29 cellular contexts compared by ENCODE assay signal in genomic region chr14:87461704-87462103, GRCh38.
DNase-seq lines count a peak whose midpoint lies in the region; ATAC-seq, FAIRE-seq and TF ChIP-seq lines count a peak whose summit lies in the region.
"Had no signal": no experiment of that assay in that cellular context is flagged by ENCODE, and none has a peak within 500 bp of the region (broad histone marks: within the 10 kb centered on the region; RNA-seq: fewer than 3 reads in every experiment).

No MANE protein-coding gene starts in this region.

- H2BK15ac ChIP-seq in mesendoderm (replicated peaks; ENCODE audit: low read depth) = no peak overlapping the region

- FAIRE-seq in D721Med (lab: Jason Lieb, UNC) = peak; percentile 44
- FAIRE-seq: GM12892 had no signal

- no peak overlapping the region for H3K56ac ChIP-seq in mesendoderm (ENCODE audit: low read length)

- no peak; the same call in 2 of the 3 replicates for ATAC-seq in GM23338
- no peak for ATAC-seq in GM19328 (IDR thresholded peaks at IDR 0.05; ENCODE audit: unreplicated experiment)
- ATAC-seq in GM21423 (IDR thresholded peaks at IDR 0.05; ENCODE audit: unreplicated experiment) = no peak
- ATAC-seq: foreskin keratinocyte; heart left ventricle; stimulated activated memory B cell treated with anti-CD40 and anti-IgM and Interleukin-4, amounts not matched to agents 10 μg/mL and 1 μg/mL and 100 μg/mL, for 72 hours; upper lobe of right lung had no signal

- TF ChIP-seq CTCF in D721Med (IDR thresholded peaks at IDR 0.05; ENCODE audit: insufficient read depth, missing control alignments) (no peak), GM23338 (conservative IDR thresholded peaks at IDR 0.05; ENCODE audit: low read depth in 2 of 2) (no peak), WERI-Rb-1 (IDR thresholded peaks at IDR 0.05; ENCODE audit: low read depth, low read length) (no peak)

- DNase-seq in D721Med (ENCODE audit: insufficient read length, low spot score) = no peak
- no peak for DNase-seq in GM23338 (ENCODE audit: low spot score)
- DNase-seq in WERI-Rb-1 = peak; percentile 80
- DNase-seq in mesendoderm = peak; percentile 11
- DNase-seq in epidermal melanocyte (ENCODE audit: insufficient read length, low spot score) = no peak
- DNase-seq: activated CD4-positive, alpha-beta T cell treated with anti-CD3 and anti-CD28 coated beads for 4 hours; activated CD8-positive, alpha-beta memory T cell treated with anti-CD3 and anti-CD28 coated beads for 24 hours; activated effector memory CD4-positive, alpha-beta T cell treated with Interleukin-2 at 50 U/mL for 16 hours; aorta; C1 segment of cervical spinal cord; cortex of kidney; foreskin keratinocyte; GOT3; heart left ventricle; Kasumi-1; NCI-H526 treated with DMSO at 0.1 percent for 48 hours; sigmoid colon; stimulated activated CD4-positive, alpha-beta T cell treated with anti-CD3 and anti-CD28 coated beads, Interleukin-4, amount 100 ng/mL, for 4 hours; substantia nigra; T-helper 2 cell; upper lobe of right lung had no signal

- H2BK120ac ChIP-seq in mesendoderm (ENCODE audit: low read depth, low read length) = no peak overlapping the region

- H3K27me3 Mint-ChIP-seq in GM23338 (ENCODE audit: insufficient read depth, low read depth, poor library complexity) = no peaks in the 10 kb centered on the region
- H3K27me3 Mint-ChIP-seq: progenitor cell of endocrine pancreas; stimulated activated memory B cell treated with anti-CD40 and anti-IgM and Interleukin-4, amounts not matched to agents 10 μg/mL and 1 μg/mL and 100 μg/mL, for 72 hours had no signal

- H3K4me1 ChIP-seq in GM23338 (ENCODE audit: insufficient read depth) (no peaks in the 10 kb centered on the region), mesendoderm (ENCODE audit: control insufficient read depth, low read depth, low read length) (no peaks in the 10 kb centered on the region)
- H3K4me1 ChIP-seq: esophagus muscularis mucosa, foreskin keratinocyte, heart left ventricle, sigmoid colon, upper lobe of right lung had no signal

- no peak overlapping the region for H2AK5ac ChIP-seq in mesendoderm (ENCODE audit: low read length)

- peak overlapping the region; percentile 69 for H2AFZ ChIP-seq in GM23338

- H4K8ac ChIP-seq in mesendoderm (ENCODE audit: low read depth, low read length) = no peak overlapping the region

- no peak overlapping the region for H4K5ac ChIP-seq in mesendoderm (ENCODE audit: low read length)

- H4K20me1 ChIP-seq in GM23338 (replicated peaks; ENCODE audit: insufficient read depth) = no peaks in the 10 kb centered on the region

- no peaks in the 10 kb centered on the region for H3K9me3 ChIP-seq in WERI-Rb-1 (ENCODE audit: severe bottlenecking)
- H3K9me3 ChIP-seq: esophagus muscularis mucosa, sigmoid colon, upper lobe of right lung had no signal

- H3F3A ChIP-seq in GM23338 (replicated peaks; ENCODE audit: low read depth) = no peaks in the 10 kb centered on the region

- no peaks in the 10 kb centered on the region for H3K79me1 ChIP-seq in mesendoderm (ENCODE audit: low read length)

- no peaks in the 10 kb centered on the region for H3K36me3 ChIP-seq in GM23338 (ENCODE audit: insufficient read depth)
- H3K36me3 ChIP-seq in WERI-Rb-1 = no peaks in the 10 kb centered on the region
- no peaks in the 10 kb centered on the region for H3K36me3 ChIP-seq in mesendoderm (ENCODE audit: control insufficient read depth, insufficient read depth, low read length)
- H3K36me3 ChIP-seq: esophagus muscularis mucosa, heart left ventricle, sigmoid colon, upper lobe of right lung had no signal

- no peaks in the 10 kb centered on the region for H3K36me3 Mint-ChIP-seq in GM23338 (ENCODE audit: low read depth)
- H3K36me3 Mint-ChIP-seq: activated naive CD8-positive, alpha-beta T cell; stimulated activated memory B cell treated with anti-CD40 and anti-IgM and Interleukin-4, amounts not matched to agents 10 μg/mL and 1 μg/mL and 100 μg/mL, for 72 hours had no signal

- no peak overlapping the region for H3K4me3 Mint-ChIP-seq in GM23338
- H3K4me3 Mint-ChIP-seq: activated naive CD8-positive, alpha-beta T cell; stimulated activated memory B cell treated with anti-CD40 and anti-IgM and Interleukin-4, amounts not matched to agents 10 μg/mL and 1 μg/mL and 100 μg/mL, for 72 hours had no signal

- H3K79me2 ChIP-seq in GM23338 (replicated peaks; ENCODE audit: insufficient read depth) = no peaks in the 10 kb centered on the region
- H3K79me2 ChIP-seq in mesendoderm (ENCODE audit: control insufficient read depth, insufficient read depth, low read length) = no peaks in the 10 kb centered on the region

- peaks cover 5% of the 10 kb centered on the region; the same call in 1 of the 3 replicates for H3K9me3 Mint-ChIP-seq in GM23338

- no peak overlapping the region for H3K27ac ChIP-seq in GM23338 (ENCODE audit: low read depth)
- H3K27ac ChIP-seq in WERI-Rb-1 = no peak overlapping the region
- no peak overlapping the region for H3K27ac ChIP-seq in mesendoderm (ENCODE audit: low read depth, low read length)
- H3K27ac ChIP-seq: esophagus muscularis mucosa, foreskin keratinocyte, heart left ventricle, sigmoid colon, SK-N-MC, upper lobe of right lung had no signal

- no peak overlapping the region for H3K18ac ChIP-seq in mesendoderm (ENCODE audit: low read length)

- no peak overlapping the region for H3K27ac Mint-ChIP-seq in GM23338
- H3K27ac Mint-ChIP-seq: activated naive CD8-positive, alpha-beta T cell; progenitor cell of endocrine pancreas; stimulated activated memory B cell treated with anti-CD40 and anti-IgM and Interleukin-4, amounts not matched to agents 10 μg/mL and 1 μg/mL and 100 μg/mL, for 72 hours had no signal

- no peak overlapping the region for H2BK5ac ChIP-seq in mesendoderm (ENCODE audit: low read length)

- H3K27me3 ChIP-seq in GM23338 (ENCODE audit: insufficient read depth) = no peaks in the 10 kb centered on the region
- no peaks in the 10 kb centered on the region for H3K27me3 ChIP-seq in WERI-Rb-1 (ENCODE audit: insufficient read depth, low read depth, severe bottlenecking)
- H3K27me3 ChIP-seq in mesendoderm (ENCODE audit: insufficient read depth, low read length, poor library complexity) = no peaks in the 10 kb centered on the region
- H3K27me3 ChIP-seq: esophagus muscularis mucosa, foreskin keratinocyte, heart left ventricle, sigmoid colon, upper lobe of right lung had no signal

- no CpG with 5 or more reads among the region's 6 CpGs for WGBS in mesendoderm (ENCODE audit: extremely low coverage, insufficient coverage, low lambda C conversion rate)

- no peak overlapping the region for H3K23ac ChIP-seq in mesendoderm (ENCODE audit: low read length)

- H3K4me3 ChIP-seq in GM23338 (no peak overlapping the region), WERI-Rb-1 (ENCODE audit: low read depth, low read length) (no peak overlapping the region), mesendoderm (ENCODE audit: low read length) (no peak overlapping the region)
- H3K4me3 ChIP-seq: esophagus muscularis mucosa, heart left ventricle, sigmoid colon, SK-N-MC, upper lobe of right lung had no signal

- H3K4me1 Mint-ChIP-seq in GM23338 = 0 out of 3 replicates have a peak, but pooled peaks cover 3% of the 10 kb centered on the region
- H3K4me1 Mint-ChIP-seq: stimulated activated memory B cell treated with anti-CD40 and anti-IgM and Interleukin-4, amounts not matched to agents 10 μg/mL and 1 μg/mL and 100 μg/mL, for 72 hours had no signal

- no peaks in the 10 kb centered on the region for H3K9me2 ChIP-seq in GM23338 (ENCODE audit: insufficient read depth)

- H3K4me2 ChIP-seq in GM23338 (no peak overlapping the region), mesendoderm (ENCODE audit: low read length) (no peak overlapping the region)

- no peak overlapping the region for H3K9ac ChIP-seq in mesendoderm (ENCODE audit: low read length)

- no peak overlapping the region for H3K4ac ChIP-seq in mesendoderm (ENCODE audit: low read depth, low read length)

TF ChIP-seq in GM23338, 12 proteins besides CTCF, POLR2A, EP300 and RAD21 (continues in another document):
- no peak for TF ChIP-seq CREB1 (CRISPR knock-in tag; IDR thresholded peaks at IDR 0.05; ENCODE audit: low read depth)
- TF ChIP-seq REST (IDR thresholded peaks at IDR 0.05; ENCODE audit: unreplicated experiment) = no peak
- no peak for TF ChIP-seq STAT1 (IDR thresholded peaks at IDR 0.05; ENCODE audit: unreplicated experiment)
- no peak for TF ChIP-seq POLR2AphosphoS5 (IDR thresholded peaks at IDR 0.05; ENCODE audit: low read depth)

Comparison
In these comparisons a context has a peak if more than half of its experiments do, and no peak if none do; other contexts are left out.
1. DNase-seq: peak in WERI-Rb-1 (single experiment) and mesendoderm (single experiment); none in D721Med (single experiment), GM23338 (single experiment) and epidermal melanocyte (single experiment).